Comparison of ENCODE assay signal across 8 cellular contexts in genomic region chr19:42268704-42269517, GRCh38. TPM values are rescaled to one million over a fixed set of nuclear protein-coding genes. Genes with fewer than 3 reads are reported as not detected.
DNase-seq lines count a peak whose midpoint lies in the region; ATAC-seq, FAIRE-seq and TF ChIP-seq lines count a peak whose summit lies in the region.

CIC (plus strand) TSS chr19:42269252; CDS start chr19:42271784, 2,532 bp downstream.

- H3K4me2 ChIP-seq in astrocyte (ENCODE audit: low read length): peak within 1 kb of the TSS; percentile 100

- H3K36me3 ChIP-seq in astrocyte (ENCODE audit: insufficient read depth, low read length) (no peaks in the 10 kb centered on the region), right atrium auricular region (peaks cover 20% of the 10 kb centered on the region), psoas muscle (ENCODE audit: insufficient read depth in 1 of 2, low read depth in 1 of 2) (peaks cover 4 to 23% of the 10 kb centered on the region in 2 donors), urinary bladder (ENCODE audit: insufficient read depth) (no peaks in the 10 kb centered on the region)

- peaks cover 4% of the 10 kb centered on the region for H3K36me3 Mint-ChIP-seq in astrocyte (ENCODE audit: low read depth, unreplicated experiment)

- H3K27ac ChIP-seq in astrocyte (ENCODE audit: low read depth, low read length) (peak within 1 kb of the TSS; percentile 100), right atrium auricular region (peak within 1 kb of the TSS; percentile 98 to 100), psoas muscle (peak within 1 kb of the TSS; percentile 100), urinary bladder (ENCODE audit: low read depth) (peak within 1 kb of the TSS; percentile 94)

- DNase-seq in NCI-H2029 treated with DMSO at 0.1 percent for 48 hours (lab: John Stamatoyannopoulos, UW) (peak; percentile 99), T-helper 9 cell (peak; percentile 98), astrocyte (ENCODE audit: low read depth) (peak; percentile 100), right atrium auricular region (ENCODE audit: low spot score) (peak; percentile 100), psoas muscle (peak; percentile 99 to 100)

- H3K27ac Mint-ChIP-seq in astrocyte (ENCODE audit: unreplicated experiment): peak within 1 kb of the TSS; percentile 92

- no peaks in the 10 kb centered on the region for H4K20me1 ChIP-seq in astrocyte (ENCODE audit: insufficient read depth, low read length)

- H3K4me1 Mint-ChIP-seq in astrocyte (ENCODE audit: low read depth, unreplicated experiment): peaks cover 15% of the 10 kb centered on the region

- H2AFZ ChIP-seq in astrocyte (ENCODE audit: low read depth, low read length): peak within 1 kb of the TSS; percentile 84

- no peaks in the 10 kb centered on the region for H3K27me3 ChIP-seq in astrocyte (ENCODE audit: insufficient read depth, low read length)
- H3K27me3 ChIP-seq in right atrium auricular region: no peaks in the 10 kb centered on the region
- H3K27me3 ChIP-seq in psoas muscle (ENCODE audit: insufficient read depth in 3 of 3, low read length in 2 of 3): no peaks in the 10 kb centered on the region

- no peak for TF ChIP-seq POLR2A in GM18505 (IDR thresholded peaks at IDR 0.05; ENCODE audit: borderline replicate concordance, extremely low read depth, insufficient read depth, insufficient read length)

- H3K9ac ChIP-seq in astrocyte (ENCODE audit: low read length): peak within 1 kb of the TSS; percentile 95

- peak within 1 kb of the TSS; percentile 86 for H3K4me3 Mint-ChIP-seq in astrocyte (ENCODE audit: unreplicated experiment)

- H3K9me3 ChIP-seq in astrocyte (ENCODE audit: insufficient read depth, low read depth, low read length) (no peaks in the 10 kb centered on the region), right atrium auricular region (no peaks in the 10 kb centered on the region), psoas muscle (no peaks in the 10 kb centered on the region)

- peaks cover 46% of the 10 kb centered on the region for H3K79me2 ChIP-seq in astrocyte (ENCODE audit: insufficient read depth, low read length)

- 1% methylated on average over 48 to 53 of the region's 53 CpGs for WGBS in psoas muscle, 3 donors
- WGBS in urinary bladder: 1% methylated on average over 53 of the region's 53 CpGs

- TF ChIP-seq CTCF in astrocyte (IDR thresholded peaks at IDR 0.05; ENCODE audit: insufficient read depth, low read depth, low read length) (no peak), right atrium auricular region (IDR thresholded peaks at IDR 0.05) (no peak), psoas muscle (IDR thresholded peaks at IDR 0.05) (no peak)

- H3K27me3 Mint-ChIP-seq in astrocyte (ENCODE audit: low read depth, unreplicated experiment): no peaks in the 10 kb centered on the region

- H3K9me3 Mint-ChIP-seq in astrocyte (ENCODE audit: unreplicated experiment): no peaks in the 10 kb centered on the region

- intact Hi-C loops in psoas muscle (cut with DNase I): no loop called here

- ATAC-seq in GM18505 (IDR thresholded peaks at IDR 0.05; ENCODE audit: unreplicated experiment) (peak; percentile 65), HG03025 (IDR thresholded peaks at IDR 0.05; ENCODE audit: low FRiP score, unreplicated experiment) (peak; percentile 72), psoas muscle (peak; percentile 83 to 90 (median 85))

- peak within 1 kb of the TSS; percentile 86 for H3K4me3 ChIP-seq in astrocyte (ENCODE audit: insufficient read depth, low read depth, low read length)
- peak within 1 kb of the TSS; percentile 72 to 94 for H3K4me3 ChIP-seq in right atrium auricular region
- H3K4me3 ChIP-seq in psoas muscle: peak within 1 kb of the TSS; percentile 88
- peak within 1 kb of the TSS; percentile 70 for H3K4me3 ChIP-seq in urinary bladder (ENCODE audit: low read depth, low read length)

- FAIRE-seq in astrocyte (lab: Jason Lieb, UNC): peak; percentile 97

- H3K4me1 ChIP-seq in astrocyte (ENCODE audit: insufficient read depth, low read length) (peaks cover 25% of the 10 kb centered on the region), right atrium auricular region (peaks cover 0 to 36% of the 10 kb centered on the region in 2 donors), psoas muscle (peaks cover 29% of the 10 kb centered on the region), urinary bladder (ENCODE audit: insufficient read depth) (no peaks in the 10 kb centered on the region)

RNA-seq across cellular contexts. Expression of gene CIC, which starts in this region (rescaled TPM):
- total RNA-seq in astrocyte (73.4 and 78.5 TPM in 2 replicates), right atrium auricular region (10 to 100 TPM; 27.4 to 53.5 TPM), psoas muscle (10 to 100 TPM; 28.8 to 55.0 (median 44.2) TPM), urinary bladder (14.0 TPM)
- polyA plus RNA-seq in psoas muscle (10 to 100 TPM; 17.1 to 39.3 (median 18.1) TPM), urinary bladder (59.5 TPM)

Comparison
In these comparisons a context has a peak if more than half of its experiments do, and no peak if none do; other contexts are left out.
1. Peak in every context shown above with its lines: DNase-seq, ATAC-seq, H3K4me3 ChIP-seq and H3K27ac ChIP-seq.